Comparison of ENCODE assay signal across 8 cellular contexts in genomic region chr22:19479358-19480172, GRCh38. TPM values are rescaled to one million over a fixed set of nuclear protein-coding genes. Genes with fewer than 3 reads are reported as not detected.
A peak's percentile ranks its signal among the peaks of the same experiment; 100 is the strongest.
DNase-seq lines count a peak whose midpoint lies in the region; ATAC-seq and TF ChIP-seq lines count a peak whose summit lies in the region.

TSS of gene CDC45 (plus strand) at chr22:19479920. CDS start at chr22:19479969, 49 bp downstream.

- TF ChIP-seq CTCF in esophagus muscularis mucosa (IDR thresholded peaks at IDR 0.05): no peak

- no peak for TF ChIP-seq EP300 in esophagus muscularis mucosa (IDR thresholded peaks at IDR 0.05)

- peak within 1 kb of the TSS; percentile 77 for H3K4me3 ChIP-seq in Karpas-422 (ENCODE audit: low read length)
- peak within 1 kb of the TSS; percentile 87 to 96 (median 92) for H3K4me3 ChIP-seq in esophagus muscularis mucosa
- H3K4me3 ChIP-seq in muscle layer of duodenum (ENCODE audit: low read depth in 1 of 2, low read length in 2 of 2): peak within 1 kb of the TSS; percentile 82 to 95

- peak within 1 kb of the TSS; percentile 85 for H3K4me2 ChIP-seq in Karpas-422 (ENCODE audit: low read depth, low read length, poor library complexity, severe bottlenecking)

- H3K79me2 ChIP-seq in Karpas-422 (ENCODE audit: low read length): peaks cover 78% of the 10 kb centered on the region

- H3K9me3 ChIP-seq in Karpas-422 (ENCODE audit: low read length) (no peaks in the 10 kb centered on the region), esophagus muscularis mucosa (no peaks in the 10 kb centered on the region), muscle layer of duodenum (ENCODE audit: control insufficient read depth in 1 of 2, low read length in 2 of 2) (no peaks in the 10 kb centered on the region)

- intact Hi-C loops in esophagus muscularis mucosa (cut with DNase I): no loop called here

- DNase-seq in DMS79 treated with DMSO at 0.1 percent for 48 hours (lab: John Stamatoyannopoulos, UW) (peak; percentile 85), Karpas-422 (peak; percentile 99), RKO (ENCODE audit: low spot score) (peak; percentile 99), activated T-helper 1 cell treated with Interleukin-2 at 50 U/mL for 16 hours (ENCODE audit: low read depth) (peak; percentile 86), esophagus muscularis mucosa (ENCODE audit: extremely low spot score) (peak; percentile 99)
- peak; percentile 90 to 94 for DNase-seq in stimulated activated CD8-positive, alpha-beta memory T cell treated with anti-CD3 and anti-CD28 coated beads, Interleukin-7, amount 100 ng/mL, for 4 hours (ENCODE audit: low read depth in 2 of 2)

- peak within 1 kb of the TSS; percentile 68; the same call in 1 of the 2 replicates for H2AFZ ChIP-seq in Karpas-422 (ENCODE audit: low read length)

- no peak for TF ChIP-seq POLR2A in esophagus muscularis mucosa (IDR thresholded peaks at IDR 0.05; ENCODE audit: low read depth)

- WGBS in esophagus muscularis mucosa: 0% methylated on average over 8 of the region's 50 CpGs

- ATAC-seq in GM21825 (IDR thresholded peaks at IDR 0.05; ENCODE audit: unreplicated experiment): peak; percentile 76

- H3K36me3 ChIP-seq in Karpas-422 (ENCODE audit: insufficient read depth, low read length) (peaks cover 35% of the 10 kb centered on the region), esophagus muscularis mucosa (peaks cover 0 to 11% (median 8%) of the 10 kb centered on the region in 4 donors), muscle layer of duodenum (ENCODE audit: control insufficient read depth in 1 of 2, insufficient read depth in 2 of 2, low read length in 2 of 2) (peaks cover 0 to 8% of the 10 kb centered on the region in 2 donors)

- peak within 1 kb of the TSS; percentile 88 for H3K27ac ChIP-seq in Karpas-422 (ENCODE audit: low read length)
- H3K27ac ChIP-seq in esophagus muscularis mucosa (replicated peaks in 1 of 4): peak within 1 kb of the TSS; percentile 86 to 96 (median 93)
- H3K27ac ChIP-seq in muscle layer of duodenum (ENCODE audit: low read length): peak within 1 kb of the TSS; percentile 96

- H3K9ac ChIP-seq in Karpas-422 (ENCODE audit: low read length): peak within 1 kb of the TSS; percentile 87

- H3K9me2 ChIP-seq in Karpas-422 (replicated peaks; ENCODE audit: insufficient read depth, low read length): no peaks in the 10 kb centered on the region

- H4K20me1 ChIP-seq in Karpas-422 (ENCODE audit: insufficient read depth, low read depth, low read length): peaks cover 3% of the 10 kb centered on the region; the same call in 1 of the 2 replicates

- H3K27me3 ChIP-seq in Karpas-422 (ENCODE audit: low read length): no peaks in the 10 kb centered on the region
- H3K27me3 ChIP-seq in esophagus muscularis mucosa: peaks cover 0 to 5% (median 0%) of the 10 kb centered on the region in 4 donors
- H3K27me3 ChIP-seq in muscle layer of duodenum (ENCODE audit: low read depth, low read length): no peaks in the 10 kb centered on the region

- H3K4me1 ChIP-seq in Karpas-422 (ENCODE audit: low read length) (peaks cover 24% of the 10 kb centered on the region), esophagus muscularis mucosa (peaks cover 18 to 45% (median 44%) of the 10 kb centered on the region in 4 donors), muscle layer of duodenum (ENCODE audit: control insufficient read depth in 1 of 2, insufficient read depth in 2 of 2, low read length in 2 of 2) (peaks cover 4 to 21% of the 10 kb centered on the region in 2 donors)

RNA-seq across cellular contexts. Expression of gene CDC45, which starts in this region (rescaled TPM):
- total RNA-seq in Karpas-422 (2014; rRNA removed; shearing (Covaris generic); ENCODE audit: low replicate concordance): 28.1 and 36.5 TPM in 2 replicates
- 1 to 10 TPM in 1 of 4 donors, under 1 TPM in 2, not detected in 1; 0.32 to 1.1 (median 0.42) TPM for total RNA-seq in esophagus muscularis mucosa

Comparison
In these comparisons a context has a peak if more than half of its experiments do, and no peak if none do; other contexts are left out.
1. Peak in every context shown above with its lines: DNase-seq, ATAC-seq, H3K4me3 ChIP-seq and H3K27ac ChIP-seq.
2. RNA of gene CDC45 (total RNA-seq): 28.1 to 36.5 TPM in Karpas-422; 0.32 to 1.1 TPM in esophagus muscularis mucosa; every median in the first group is over 10 times any median in the second.